12 cellular contexts compared by ENCODE assay signal in the genomic region with DNA sequence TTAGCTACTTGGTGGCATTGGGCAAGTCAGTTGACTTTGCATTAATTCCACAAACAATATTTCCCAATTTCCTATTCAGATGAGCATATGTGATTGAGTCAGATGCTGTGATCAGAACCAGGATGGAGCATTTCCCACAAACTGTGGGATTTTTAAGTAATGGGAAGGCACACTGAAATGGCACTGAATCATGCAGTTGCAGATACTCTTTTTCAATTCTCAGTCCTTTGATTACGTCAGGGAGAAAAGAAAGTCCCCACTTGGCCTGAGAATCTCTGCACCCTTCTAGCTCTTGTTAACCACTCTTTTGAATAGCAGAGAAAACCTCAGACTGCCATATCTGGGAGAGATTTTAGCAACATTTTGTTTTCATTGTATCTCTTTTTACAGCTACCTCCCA. TPM values are rescaled to one million over a fixed set of nuclear protein-coding genes. Genes with fewer than 3 reads are reported as not detected.
"Had no signal": no experiment of that assay in that cellular context is flagged by ENCODE, and none has a peak within 500 bp of the region (broad histone marks: within the 10 kb centered on the region; RNA-seq: fewer than 3 reads in every experiment).

No MANE protein-coding gene starts in this region.

RNA-seq across cellular contexts. Expression of gene RHD, which starts 36.8 kb away (rescaled TPM):
- total RNA-seq: activated CD4-positive, alpha-beta memory T cell treated with anti-CD3 and anti-CD28 coated beads, Interleukin-2, amount 10 ng/mL, durations not matched to agents 7 days and 5 days; activated CD4-positive, alpha-beta T cell treated with anti-CD3 and anti-CD28 coated beads, Interleukin-2, amount 10 ng/mL, durations not matched to agents 24 days and 14 days; endothelial cell of umbilical vein; esophagus mucosa; hepatocyte; kidney epithelial cell; natural killer cell treated with Interleukin-12 subunit alpha and Interleukin-12 subunit beta and Interleukin-15 and Interleukin-18, amount 100 ng/mL, for 72 hours; ovary; prostate gland; T-helper 2 cell treated with Interferon-gamma antibody and Interleukin-4, amounts not matched to agents 100 ng/mL and 5 ng/mL, for 36 hours; thyroid gland; upper lobe of right lung had no signal
- polyA plus RNA-seq: endothelial cell of umbilical vein, ovary had no signal
